ENCODE assay signal across 9 cellular contexts in the genomic region with DNA sequence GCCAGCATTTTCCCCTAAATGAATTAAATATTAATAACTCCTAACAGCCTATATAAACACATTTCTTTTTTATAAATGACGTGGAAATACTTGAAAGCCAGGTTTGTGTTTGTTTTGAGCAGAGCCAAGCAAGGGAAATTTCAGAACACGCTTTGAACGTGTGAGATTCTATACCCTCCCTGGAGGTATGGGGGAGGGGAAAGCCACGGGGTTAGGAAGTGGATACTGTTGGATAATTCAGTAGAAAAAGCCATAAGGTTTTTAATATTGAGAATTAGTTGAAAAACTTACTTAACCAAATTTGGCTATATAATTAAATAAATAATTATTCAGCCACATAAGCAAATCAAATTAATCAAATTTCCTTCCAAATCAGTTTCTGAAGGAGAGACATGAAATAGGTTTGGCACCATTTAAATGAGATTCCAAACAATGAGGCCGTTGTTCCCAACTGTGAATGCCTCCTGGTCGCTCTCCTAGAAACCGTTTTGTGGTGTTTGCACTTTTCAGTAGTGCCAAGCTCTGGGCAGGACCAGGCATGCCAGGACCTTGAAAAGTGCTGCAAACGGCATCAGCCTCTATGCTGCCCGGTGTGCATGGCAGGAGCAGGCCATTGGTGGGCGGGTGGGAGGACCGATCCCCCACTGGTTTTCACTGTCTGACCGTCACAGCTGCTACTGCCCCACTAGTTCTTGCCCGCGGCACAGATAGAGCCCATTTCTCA.
DNase-seq lines count a peak whose midpoint lies in the region; ATAC-seq and TF ChIP-seq lines count a peak whose summit lies in the region.
"Had no signal": no experiment of that assay in that cellular context is flagged by ENCODE, and none has a peak within 500 bp of the region (broad histone marks: within the 10 kb centered on the region; RNA-seq: fewer than 3 reads in every experiment).

No MANE protein-coding gene starts in this region.

- H3K27ac ChIP-seq in esophagus squamous epithelium: peak overlapping the region in 3 of 4 donors; percentile 11 to 45 (median 34)

- no peak for TF ChIP-seq POLR2A in esophagus squamous epithelium (IDR thresholded peaks at IDR 0.05)
- TF ChIP-seq POLR2A in GM18505 (IDR thresholded peaks at IDR 0.05; ENCODE audit: borderline replicate concordance, extremely low read depth, insufficient read depth, insufficient read length): no peak

- TF ChIP-seq CTCF in esophagus squamous epithelium (IDR thresholded peaks at IDR 0.05): no peak

- DNase-seq in MG63 (peak; percentile 11), NCI-H774 (lab: John Stamatoyannopoulos, UW) (peak; percentile 63), esophagus squamous epithelium (lab: John Stamatoyannopoulos, UW) (no peak), sciatic nerve (ENCODE audit: low spot score) (no peak), SIG-M5 treated with dmso at 0.1 percent for 504 hours (lab: John Stamatoyannopoulos, UW; ENCODE audit: unreplicated experiment) (no peak), H4 (ENCODE audit: low spot score) (no peak)
- DNase-seq: activated naive CD4-positive, alpha-beta T cell treated with anti-CD3 and anti-CD28 coated beads for 36 hours had no signal

- WGBS in esophagus squamous epithelium, 2 donors: 39 to 46% methylated on average over 10 to 11 of the region's 14 CpGs

- peaks cover 2 to 21% (median 7%) of the 10 kb centered on the region in 3 donors for H3K4me1 ChIP-seq in esophagus squamous epithelium

- no peaks in the 10 kb centered on the region for H3K27me3 ChIP-seq in MG63
- H3K27me3 ChIP-seq in esophagus squamous epithelium: no peaks in the 10 kb centered on the region

- intact Hi-C loops in esophagus squamous epithelium (cut with DNase I) (no loop called here), sciatic nerve (cut with DNase I) (no loop called here)

- no peak overlapping the region for H3K4me3 ChIP-seq in MG63
- peak overlapping the region in 1 of 4 donors; percentile 33 for H3K4me3 ChIP-seq in esophagus squamous epithelium

- no peaks in the 10 kb centered on the region for H3K9me3 ChIP-seq in MG63
- no peaks in the 10 kb centered on the region for H3K9me3 ChIP-seq in esophagus squamous epithelium

- H3K36me3 ChIP-seq in MG63: no peaks in the 10 kb centered on the region
- no peaks in the 10 kb centered on the region for H3K36me3 ChIP-seq in esophagus squamous epithelium

- ATAC-seq in sciatic nerve (peak; percentile 44), GM18505 (IDR thresholded peaks at IDR 0.05; ENCODE audit: unreplicated experiment) (no peak), HG02588 (IDR thresholded peaks at IDR 0.05; ENCODE audit: unreplicated experiment) (no peak)

Comparison
In these comparisons a context has a peak if more than half of its experiments do, and no peak if none do; other contexts are left out.
1. DNase-seq: peak in MG63 (single experiment) and NCI-H774 (single experiment); none in esophagus squamous epithelium (single experiment), sciatic nerve (single experiment), SIG-M5 treated with dmso at 0.1 percent for 504 hours (single experiment) and H4 (single experiment).